Comparison of ENCODE assay signal across 9 cellular contexts in the genomic region with DNA sequence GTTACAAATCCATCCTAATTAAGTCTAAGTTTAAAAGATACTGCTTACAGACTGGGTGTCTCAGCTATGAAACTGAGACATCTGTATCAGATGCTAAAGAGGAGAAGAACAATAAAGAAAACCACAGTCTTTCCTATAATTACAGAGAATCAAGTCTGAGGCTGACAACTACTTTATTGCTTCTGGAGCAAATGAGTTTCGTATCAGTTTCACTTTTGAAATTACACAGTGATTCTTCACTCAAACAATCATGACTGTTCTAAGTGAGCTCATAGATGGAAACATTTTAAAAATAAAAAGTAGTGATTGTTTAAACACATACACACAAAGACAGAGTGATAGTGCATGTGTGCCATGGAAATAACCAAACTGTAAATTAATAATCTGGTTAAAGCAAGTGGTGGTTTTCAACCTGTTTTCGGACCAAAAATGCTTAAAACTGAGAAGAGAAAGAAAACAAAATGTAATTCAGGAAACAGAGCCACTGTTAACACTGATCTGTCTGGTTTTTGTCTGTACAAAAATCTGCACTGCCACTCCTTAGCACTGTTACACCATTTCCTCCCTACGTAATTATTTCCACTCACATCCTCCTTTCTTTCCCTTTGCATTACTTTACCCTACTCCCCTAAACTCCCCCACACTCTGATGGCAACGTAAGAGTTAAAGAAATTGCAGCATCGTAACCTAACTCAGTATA. TPM values are rescaled to one million over a fixed set of nuclear protein-coding genes. Genes with fewer than 3 reads are reported as not detected.
DNase-seq lines count a peak whose midpoint lies in the region; ATAC-seq and FAIRE-seq lines count a peak whose summit lies in the region.
"Had no signal": no experiment of that assay in that cellular context is flagged by ENCODE, and none has a peak within 500 bp of the region (broad histone marks: within the 10 kb centered on the region; RNA-seq: fewer than 3 reads in every experiment).

No MANE protein-coding gene starts in this region.

- in situ Hi-C loops in ACHN (cut with HindIII; ENCODE audit: low pct_ligation_motif_present, low pct_unique_long_range_greater_than_20kb, low sequenced_read_pairs) = no loop called here

- H3K27me3 ChIP-seq in mononuclear cell (ENCODE audit: insufficient read depth, low read length) = no peaks in the 10 kb centered on the region

- no peaks in the 10 kb centered on the region for H3K9me3 ChIP-seq in mononuclear cell (ENCODE audit: low read depth, low read length)

- FAIRE-seq in RCC 7860 (lab: Jason Lieb, UNC) = peak; percentile 74

- H3K4me1 ChIP-seq in mononuclear cell (ENCODE audit: insufficient read depth, low read length) = peaks cover 37% of the 10 kb centered on the region

- ATAC-seq in GM18868 (IDR thresholded peaks at IDR 0.05; ENCODE audit: unreplicated experiment) = peak; percentile 79
- peak; percentile 53 for ATAC-seq in HG03060 (IDR thresholded peaks at IDR 0.05; ENCODE audit: low read depth, unreplicated experiment)
- ATAC-seq: HCT116 had no signal

- peak overlapping the region; percentile 30 for H3K4me3 ChIP-seq in mononuclear cell (ENCODE audit: low read length)

- DNase-seq in ACHN (peak; percentile 45), RCC 7860 (ENCODE audit: low spot score) (peak; percentile 21), dermis blood vessel endothelial cell (peak; percentile 73), DMS153 treated with DMSO at 0.1 percent for 48 hours (lab: John Stamatoyannopoulos, UW; ENCODE audit: unreplicated experiment) (no peak), ureter (ENCODE audit: low spot score) (no peak)

RNA-seq across cellular contexts. Expression of a gene that starts 12.5 kb away (rescaled TPM):
- total RNA-seq in dermis blood vessel endothelial cell (46.3 and 71.7 TPM in 2 replicates), mononuclear cell (71.2 TPM), ureter (59.4 TPM)

RNA-seq across cellular contexts. Expression of a gene that starts 53.1 kb away (rescaled TPM):
- total RNA-seq in dermis blood vessel endothelial cell (under 0.01 TPM in 1 of 2 replicates, not detected in the other), mononuclear cell (under 0.01 TPM), ureter (0.08 TPM)

Comparison
In these comparisons a context has a peak if more than half of its experiments do, and no peak if none do; other contexts are left out.
1. DNase-seq: peak in ACHN (single experiment), RCC 7860 (single experiment) and dermis blood vessel endothelial cell (single experiment); none in DMS153 treated with DMSO at 0.1 percent for 48 hours (single experiment) and ureter (single experiment).